In genomic region chr3:143120716-143121239, GRCh38 we compare ENCODE assay signal across 1 cellular context.
A peak's percentile ranks its signal among the peaks of the same experiment; 100 is the strongest.
TF ChIP-seq lines count a peak whose summit lies in the region.

No MANE protein-coding gene starts in this region.

TF ChIP-seq in GM12878, 131 proteins besides CTCF, POLR2A, EP300 and RAD21 (continued from another document):
- TF ChIP-seq TARDBP (IDR thresholded peaks at IDR 0.05; ENCODE audit: borderline replicate concordance), result no peak
- peak; percentile 28 for TF ChIP-seq KLF5 (IDR thresholded peaks at IDR 0.05; ENCODE audit: partially characterized antibody)
- TF ChIP-seq LARP7 (IDR thresholded peaks at IDR 0.05), result peak; percentile 69; the same call in 1 of the 2 replicates
- TF ChIP-seq IKZF1 (conservative IDR thresholded peaks at IDR 0.05), result peak; percentile 68
- TF ChIP-seq NRF1 (conservative IDR thresholded peaks at IDR 0.05; ENCODE audit: low read depth, low read length), result no peak
